ENCODE assay signal across 19 cellular contexts in the genomic region with DNA sequence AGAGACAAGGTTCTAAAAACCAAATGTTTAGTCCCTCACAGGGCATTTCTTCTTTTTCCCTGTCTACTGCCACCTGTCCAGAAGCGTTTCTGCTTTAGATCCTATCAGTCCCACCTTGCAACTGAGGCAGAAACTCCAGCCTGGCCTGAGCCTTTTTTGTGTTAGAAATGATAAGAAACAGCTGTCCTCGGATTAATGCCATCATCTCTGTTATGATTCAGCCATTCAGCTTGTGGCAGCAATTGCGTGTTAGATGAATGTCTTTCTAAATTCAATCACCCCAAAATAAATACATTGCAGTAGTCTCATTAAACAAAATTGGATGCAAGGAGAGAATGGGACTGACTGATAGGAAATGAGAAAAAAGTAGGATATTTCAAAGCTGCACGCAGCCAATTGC. TPM values are rescaled to one million over a fixed set of nuclear protein-coding genes. Genes with fewer than 3 reads are reported as not detected.
"Had no signal": no experiment of that assay in that cellular context is flagged by ENCODE, and none has a peak within 500 bp of the region (broad histone marks: within the 10 kb centered on the region; RNA-seq: fewer than 3 reads in every experiment).

No MANE protein-coding gene starts in this region.

- ATAC-seq: body of pancreas, esophagus mucosa, right cardiac atrium had no signal

- H3K4me1 ChIP-seq: body of pancreas, colonic mucosa, prostate gland had no signal

- H3K9me3 ChIP-seq: body of pancreas, colonic mucosa, prostate gland had no signal

- H3K27me3 ChIP-seq: body of pancreas, colonic mucosa had no signal

- DNase-seq: activated CD4-positive, alpha-beta T cell treated with anti-CD3 and anti-CD28 coated beads, Interleukin-2, amount 10 ng/mL, durations not matched to agents 7 days and 5 days; activated CD8-positive, alpha-beta memory T cell treated with anti-CD3 and anti-CD28 coated beads for 24 hours; activated gamma-delta T cell treated with Interleukin-2 at 50 U/mL for 16 hours; amygdala; body of pancreas; central memory CD4-positive, alpha-beta T cell; colonic mucosa; head of caudate nucleus; kidney glomerular epithelial cell; mesendoderm; nephron progenitor cell; right cardiac atrium; small intestine; stimulated activated CD4-positive, alpha-beta T cell treated with anti-CD3 and anti-CD28 coated beads, Interleukin-4, amount 100 ng/mL, for 24 hours; stimulated activated naive CD4-positive, alpha-beta T cell treated with Interleukin-2 at 50 U/mL for 16 hours; trophoblast cell had no signal

- H3K27ac ChIP-seq: body of pancreas, colonic mucosa, prostate gland had no signal

- FAIRE-seq: frontal cortex, small intestine had no signal

- H3K4me3 ChIP-seq: body of pancreas, colonic mucosa, prostate gland had no signal

- H3K36me3 ChIP-seq: colonic mucosa, prostate gland had no signal

RNA-seq across cellular contexts. Expression of gene FRMPD1, which starts 28.3 kb away (rescaled TPM):
- total RNA-seq: activated CD4-positive, alpha-beta T cell treated with anti-CD3 and anti-CD28 coated beads, Interleukin-2, amount 10 ng/mL, durations not matched to agents 7 days and 5 days had no signal
